ENCODE assay signal across 14 cellular contexts in the genomic region with DNA sequence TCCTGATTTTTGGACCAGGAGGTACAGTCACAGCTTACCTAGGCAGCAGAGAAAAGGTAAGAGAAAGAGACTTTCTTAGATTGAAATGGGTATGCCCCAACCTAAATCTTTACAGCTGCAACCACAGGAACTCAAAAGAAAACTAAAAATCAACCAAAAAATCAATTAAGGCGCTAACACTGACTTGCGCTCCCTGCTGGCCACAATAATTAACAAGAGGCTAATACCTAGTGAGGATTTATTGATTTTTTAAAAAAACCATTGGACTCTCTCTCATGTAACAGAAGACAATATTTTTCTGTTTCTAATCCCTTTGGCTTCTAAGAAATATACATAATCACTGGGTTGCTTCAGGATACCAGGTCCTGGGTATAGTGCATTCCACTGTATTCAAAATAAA.
DNase-seq lines count a peak whose midpoint lies in the region; ATAC-seq, FAIRE-seq and TF ChIP-seq lines count a peak whose summit lies in the region.
"Had no signal": no experiment of that assay in that cellular context is flagged by ENCODE, and none has a peak within 500 bp of the region (broad histone marks: within the 10 kb centered on the region; RNA-seq: fewer than 3 reads in every experiment).

No MANE protein-coding gene starts in this region.

- TF ChIP-seq EP300 in K562 (IDR thresholded peaks at IDR 0.05; ENCODE audit: low read length), result no peak

- H3K36me3 ChIP-seq in K562 (ENCODE audit: control insufficient read depth, insufficient read depth, low read length) (no peaks in the 10 kb centered on the region), mesendoderm (ENCODE audit: control insufficient read depth, insufficient read depth, low read length) (no peaks in the 10 kb centered on the region)
- H3K36me3 ChIP-seq: BLaER1 had no signal

- no peak overlapping the region for H3K4me3 Mint-ChIP-seq in stimulated activated memory B cell treated with anti-CD40 and anti-IgM and Interleukin-4, amounts not matched to agents 10 μg/mL and 1 μg/mL and 100 μg/mL, for 72 hours
- H3K4me3 Mint-ChIP-seq: naive B cell had no signal

- no peak for TF ChIP-seq POLR2A in K562 (conservative IDR thresholded peaks at IDR 0.05)

- peak; percentile 19 for FAIRE-seq in G401.6 (lab: Jason Lieb, UNC)
- FAIRE-seq in K562 (lab: Jason Lieb, UNC), result peak; percentile 49
- FAIRE-seq: TTC549 had no signal

- no peak overlapping the region for H3K56ac ChIP-seq in mesendoderm (ENCODE audit: low read length)

- H3K36me3 Mint-ChIP-seq in stimulated activated memory B cell treated with anti-CD40 and anti-IgM and Interleukin-4, amounts not matched to agents 10 μg/mL and 1 μg/mL and 100 μg/mL, for 72 hours, result no peaks in the 10 kb centered on the region

- no peak overlapping the region for H3K4me2 ChIP-seq in K562 (ENCODE audit: insufficient read depth, low read length)
- H3K4me2 ChIP-seq in mesendoderm (ENCODE audit: low read length), result no peak overlapping the region
- H3K4me2 ChIP-seq: BLaER1 had no signal

- TF ChIP-seq RAD21 in K562 (CRISPR knock-in tag; conservative IDR thresholded peaks at IDR 0.05 in 1 of 2, IDR thresholded peaks at IDR 0.05 in 1 of 2), result peak; percentile 19 to 21; a peak in 1 of 4 replicates

- H3K27me3 ChIP-seq in K562 (ENCODE audit: control insufficient read depth in 2 of 2, insufficient read depth in 2 of 2, low read length in 2 of 2) (no peaks in the 10 kb centered on the region), mesendoderm (ENCODE audit: insufficient read depth, low read length, poor library complexity) (no peaks in the 10 kb centered on the region)
- H3K27me3 ChIP-seq: BLaER1 had no signal

- in situ Hi-C loops in K562 (cut with MboI), result no loop called here

- POLR2A ChIA-PET in K562 (lab: Yijun Ruan, JAX), result no interaction called here

- CTCF ChIA-PET in K562 (lab: Yijun Ruan, JAX; ENCODE audit: low intra/inter-chr PET ratio), result no interaction called here

- H4K20me1 ChIP-seq in K562 (replicated peaks; ENCODE audit: control insufficient read depth, insufficient read depth, low read length), result no peaks in the 10 kb centered on the region
- H4K20me1 ChIP-seq: BLaER1 had no signal

- BruUV-seq in K562 (replicated peaks; lab: Mats Ljungman, UMichigan), result no TSS peak

- H2BK15ac ChIP-seq in mesendoderm (replicated peaks; ENCODE audit: low read depth), result no peak overlapping the region

- H2BK5ac ChIP-seq in mesendoderm (ENCODE audit: low read length), result no peak overlapping the region

- intact Hi-C loops in K562 (cut with micrococcal nuclease), result no loop called here

- H3K79me2 ChIP-seq in K562 (ENCODE audit: control insufficient read depth, insufficient read depth, low read length) (no peaks in the 10 kb centered on the region), mesendoderm (ENCODE audit: control insufficient read depth, insufficient read depth, low read length) (no peaks in the 10 kb centered on the region)

- H3K4me1 ChIP-seq in K562 (replicated peaks in 1 of 2; ENCODE audit: control insufficient read depth in 2 of 2, insufficient read depth in 2 of 2, low read length in 2 of 2), result no peaks in the 10 kb centered on the region
- H3K4me1 ChIP-seq in mesendoderm (ENCODE audit: control insufficient read depth, low read depth, low read length), result peaks cover 6% of the 10 kb centered on the region
- H3K4me1 ChIP-seq: BLaER1 had no signal

- H3K79me1 ChIP-seq in mesendoderm (ENCODE audit: low read length), result no peaks in the 10 kb centered on the region

- H3K4me3 ChIP-seq in K562 (no peak overlapping the region), mesendoderm (ENCODE audit: low read length) (no peak overlapping the region)
- H3K4me3 ChIP-seq: BLaER1, coronary artery had no signal

- H3K27ac Mint-ChIP-seq in stimulated activated memory B cell treated with anti-CD40 and anti-IgM and Interleukin-4, amounts not matched to agents 10 μg/mL and 1 μg/mL and 100 μg/mL, for 72 hours, result no peak overlapping the region
- H3K27ac Mint-ChIP-seq: naive B cell had no signal

- no peak overlapping the region for H3K4ac ChIP-seq in mesendoderm (ENCODE audit: low read depth, low read length)

- H3K9ac ChIP-seq in K562 (ENCODE audit: insufficient read depth in 1 of 2, low read depth in 2 of 2, low read length in 2 of 2) (no peak overlapping the region), mesendoderm (ENCODE audit: low read length) (no peak overlapping the region)
- H3K9ac ChIP-seq: BLaER1 had no signal

- H2AFZ ChIP-seq in K562 (ENCODE audit: low read depth, low read length), result no peak overlapping the region

- H3K23ac ChIP-seq in mesendoderm (ENCODE audit: low read length), result no peak overlapping the region

- no peaks in the 10 kb centered on the region for H3K4me1 Mint-ChIP-seq in stimulated activated memory B cell treated with anti-CD40 and anti-IgM and Interleukin-4, amounts not matched to agents 10 μg/mL and 1 μg/mL and 100 μg/mL, for 72 hours
- H3K4me1 Mint-ChIP-seq: naive B cell had no signal

- H3K27me3 Mint-ChIP-seq in stimulated activated memory B cell treated with anti-CD40 and anti-IgM and Interleukin-4, amounts not matched to agents 10 μg/mL and 1 μg/mL and 100 μg/mL, for 72 hours, result no peaks in the 10 kb centered on the region

- peak overlapping the region; percentile 28 for H2BK120ac ChIP-seq in mesendoderm (ENCODE audit: low read depth, low read length)

- no peak overlapping the region for H4K8ac ChIP-seq in mesendoderm (ENCODE audit: low read depth, low read length)

- no peaks in the 10 kb centered on the region for H3K9me3 Mint-ChIP-seq in stimulated activated memory B cell treated with anti-CD40 and anti-IgM and Interleukin-4, amounts not matched to agents 10 μg/mL and 1 μg/mL and 100 μg/mL, for 72 hours

- no peak overlapping the region for H2AK5ac ChIP-seq in mesendoderm (ENCODE audit: low read length)

- ATAC-seq in HG03432 (IDR thresholded peaks at IDR 0.05; ENCODE audit: unreplicated experiment), result peak; percentile 59
- peak; percentile 51; the same call in 1 of the 3 replicates for ATAC-seq in K562
- no peak for ATAC-seq in stimulated activated memory B cell treated with anti-CD40 and anti-IgM and Interleukin-4, amounts not matched to agents 10 μg/mL and 1 μg/mL and 100 μg/mL, for 72 hours
- ATAC-seq in HG03469 (IDR thresholded peaks at IDR 0.05; ENCODE audit: unreplicated experiment), result no peak

- no peak overlapping the region for H4K5ac ChIP-seq in mesendoderm (ENCODE audit: low read length)

- H3K27ac ChIP-seq in K562 (ENCODE audit: extremely low read depth, low read depth, low read length), result no peak overlapping the region
- H3K27ac ChIP-seq in mesendoderm (ENCODE audit: low read depth, low read length), result no peak overlapping the region
- H3K27ac ChIP-seq: BLaER1, coronary artery had no signal

- H3K9me1 ChIP-seq in K562 (ENCODE audit: control insufficient read depth, insufficient read depth, low read length), result no peaks in the 10 kb centered on the region

- DNase-seq in K562 (ENCODE audit: extremely low read depth in 1 of 4, low spot score in 3 of 4), result peak in 2 of 4 experiments; percentile 16 to 19
- no peak for DNase-seq in mesendoderm
- no peak for DNase-seq in NK-92 (lab: John Stamatoyannopoulos, UW; ENCODE audit: unreplicated experiment)
- no peak for DNase-seq in C1 segment of cervical spinal cord (lab: John Stamatoyannopoulos, UW)
- DNase-seq: activated CD8-positive, alpha-beta memory T cell treated with anti-CD3 and anti-CD28 coated beads, Interleukin-2, amount 50 U/mL, for 4 hours; naive B cell; Right ventricle myocardium superior had no signal

- peak in 2 of 3 experiments; percentile 37 to 51; a peak in 2 of 6 replicates for TF ChIP-seq CTCF in K562 (IDR thresholded peaks at IDR 0.05 in 2 of 3, conservative IDR thresholded peaks at IDR 0.05 in 1 of 3; ENCODE audit: insufficient read depth in 2 of 3, low read depth in 1 of 3, low read length in 3 of 3)

- 0% methylated on average over 2 of the region's 2 CpGs for WGBS in K562 (ENCODE audit: insufficient coverage, low coverage, missing lambda C conversion rate)
- no CpG with 5 or more reads among the region's 2 CpGs for WGBS in mesendoderm (ENCODE audit: extremely low coverage, insufficient coverage, low lambda C conversion rate)

- H3K18ac ChIP-seq in mesendoderm (ENCODE audit: low read length), result peak overlapping the region; percentile 84

- H3K9me3 ChIP-seq in K562 (replicated peaks; ENCODE audit: control insufficient read depth, insufficient read depth, low read depth, low read length), result no peaks in the 10 kb centered on the region
- H3K9me3 ChIP-seq: BLaER1 had no signal

TF ChIP-seq in K562, 482 proteins besides CTCF, POLR2A, EP300 and RAD21:
- TF ChIP-seq SMC3 (conservative IDR thresholded peaks at IDR 0.05; ENCODE audit: insufficient read depth, low read depth, low read length) (0 out of 2 replicates have a peak, but pooled peaks have one; percentile 10), ZNF274 (IDR thresholded peaks at IDR 0.05; ENCODE audit: borderline replicate concordance, low read depth, low read length) (no peak)
TF ChIP-seq in K562: peak in this region for 1.

Comparison
In these comparisons a context has a peak if more than half of its experiments do, and no peak if none do; other contexts are left out.
1. ATAC-seq: peak in HG03432 (single experiment) and K562 (single experiment); none in stimulated activated memory B cell treated with anti-CD40 and anti-IgM and Interleukin-4, amounts not matched to agents 10 μg/mL and 1 μg/mL and 100 μg/mL, for 72 hours (single experiment) and HG03469 (single experiment).